In genomic region chr11:67630230-67630942, GRCh38 we compare ENCODE assay signal across 1 cellular context.
TF ChIP-seq lines count a peak whose summit lies in the region.

No MANE protein-coding gene starts in this region.

TF ChIP-seq in K562, 482 proteins besides CTCF, POLR2A, EP300 and RAD21 (continued from another document and continues in another):
- TF ChIP-seq MBD1 (CRISPR knock-in tag; IDR thresholded peaks at IDR 0.05) (no peak), USF1 (CRISPR knock-in tag; IDR thresholded peaks at IDR 0.05) (no peak), NFE2 (IDR thresholded peaks at IDR 0.05; ENCODE audit: low read depth) (no peak), FOXM1 (IDR thresholded peaks at IDR 0.05; ENCODE audit: low read depth) (no peak), FOXM1 (CRISPR knock-in tag; IDR thresholded peaks at IDR 0.05; ENCODE audit: low read depth) (no peak), BCLAF1 (IDR thresholded peaks at IDR 0.05; ENCODE audit: borderline replicate concordance in 1 of 2, control insufficient read depth in 1 of 2, low read depth in 2 of 2, low read length in 1 of 2) (0 out of 4 replicates have a peak, but pooled peaks of 1 of the 2 experiments have one; percentile 65), ZNF134 (CRISPR knock-in tag; conservative IDR thresholded peaks at IDR 0.05) (no peak), ZBTB11 (CRISPR knock-in tag; IDR thresholded peaks at IDR 0.05) (peak in 2 of 3 experiments; percentile 57 to 94; a peak in 4 of 6 replicates), ZNF431 (CRISPR knock-in tag; IDR thresholded peaks at IDR 0.05) (peak; percentile 75), ZNF507 (tag; conservative IDR thresholded peaks at IDR 0.05) (no peak), DEAF1 (CRISPR knock-in tag; IDR thresholded peaks at IDR 0.05) (peak; percentile 32; the same call in 1 of the 2 replicates), ZBTB40 (IDR thresholded peaks at IDR 0.05) (peak; percentile 65), ZBTB40 (CRISPR knock-in tag; IDR thresholded peaks at IDR 0.05) (no peak), SAP30 (IDR thresholded peaks at IDR 0.05; ENCODE audit: borderline replicate concordance, insufficient read depth, low read depth, low read length, poor library complexity, severe bottlenecking) (peak; percentile 86), NFXL1 (CRISPR knock-in tag; IDR thresholded peaks at IDR 0.05) (no peak), ZC3H8 (IDR thresholded peaks at IDR 0.05) (no peak), MITF (IDR thresholded peaks at IDR 0.05) (0 out of 2 replicates have a peak, but pooled peaks have one; percentile 49), TEAD4 (IDR thresholded peaks at IDR 0.05; ENCODE audit: low read length) (no peak), TEAD4 (CRISPR knock-in tag; IDR thresholded peaks at IDR 0.05; ENCODE audit: borderline replicate concordance) (no peak), ZFX (CRISPR knock-in tag; IDR thresholded peaks at IDR 0.05) (peak; percentile 79), KLF6 (CRISPR knock-in tag; IDR thresholded peaks at IDR 0.05; ENCODE audit: borderline replicate concordance) (no peak), ATF7 (IDR thresholded peaks at IDR 0.05) (peak; percentile 79), ZBTB17 (CRISPR knock-in tag; IDR thresholded peaks at IDR 0.05) (peak; percentile 78; the same call in 1 of the 2 replicates), MAFK (IDR thresholded peaks at IDR 0.05; ENCODE audit: low read length) (no peak), GABPA (tag; conservative IDR thresholded peaks at IDR 0.05; ENCODE audit: low read depth) (peak; percentile 83), MTA3 (IDR thresholded peaks at IDR 0.05; ENCODE audit: borderline replicate concordance) (peak; percentile 85; the same call in 1 of the 2 replicates), MTF1 (CRISPR knock-in tag; IDR thresholded peaks at IDR 0.05; ENCODE audit: borderline replicate concordance) (no peak), HDAC1 (IDR thresholded peaks at IDR 0.05) (peak in 1 of 2 experiments; percentile 89; a peak in 2 of 4 replicates), TEAD2 (tag; IDR thresholded peaks at IDR 0.05) (no peak), NR2C2 (CRISPR knock-in tag; IDR thresholded peaks at IDR 0.05) (0 out of 2 replicates have a peak, but pooled peaks have one; percentile 27), NR2C2 (tag; IDR thresholded peaks at IDR 0.05) (peak; percentile 86), WHSC1 (IDR thresholded peaks at IDR 0.05; ENCODE audit: low read length) (no peak), NFRKB (IDR thresholded peaks at IDR 0.05; ENCODE audit: low read depth) (no peak), ZNF696 (CRISPR knock-in tag; conservative IDR thresholded peaks at IDR 0.05) (no peak), RB1 (IDR thresholded peaks at IDR 0.05; ENCODE audit: low read depth) (peak; percentile 76), USF2 (CRISPR knock-in tag; IDR thresholded peaks at IDR 0.05) (no peak), E2F3 (CRISPR knock-in tag; IDR thresholded peaks at IDR 0.05) (0 out of 2 replicates have a peak, but pooled peaks have one; percentile 38)
